15 cellular contexts compared by ENCODE assay signal in the genomic region with DNA sequence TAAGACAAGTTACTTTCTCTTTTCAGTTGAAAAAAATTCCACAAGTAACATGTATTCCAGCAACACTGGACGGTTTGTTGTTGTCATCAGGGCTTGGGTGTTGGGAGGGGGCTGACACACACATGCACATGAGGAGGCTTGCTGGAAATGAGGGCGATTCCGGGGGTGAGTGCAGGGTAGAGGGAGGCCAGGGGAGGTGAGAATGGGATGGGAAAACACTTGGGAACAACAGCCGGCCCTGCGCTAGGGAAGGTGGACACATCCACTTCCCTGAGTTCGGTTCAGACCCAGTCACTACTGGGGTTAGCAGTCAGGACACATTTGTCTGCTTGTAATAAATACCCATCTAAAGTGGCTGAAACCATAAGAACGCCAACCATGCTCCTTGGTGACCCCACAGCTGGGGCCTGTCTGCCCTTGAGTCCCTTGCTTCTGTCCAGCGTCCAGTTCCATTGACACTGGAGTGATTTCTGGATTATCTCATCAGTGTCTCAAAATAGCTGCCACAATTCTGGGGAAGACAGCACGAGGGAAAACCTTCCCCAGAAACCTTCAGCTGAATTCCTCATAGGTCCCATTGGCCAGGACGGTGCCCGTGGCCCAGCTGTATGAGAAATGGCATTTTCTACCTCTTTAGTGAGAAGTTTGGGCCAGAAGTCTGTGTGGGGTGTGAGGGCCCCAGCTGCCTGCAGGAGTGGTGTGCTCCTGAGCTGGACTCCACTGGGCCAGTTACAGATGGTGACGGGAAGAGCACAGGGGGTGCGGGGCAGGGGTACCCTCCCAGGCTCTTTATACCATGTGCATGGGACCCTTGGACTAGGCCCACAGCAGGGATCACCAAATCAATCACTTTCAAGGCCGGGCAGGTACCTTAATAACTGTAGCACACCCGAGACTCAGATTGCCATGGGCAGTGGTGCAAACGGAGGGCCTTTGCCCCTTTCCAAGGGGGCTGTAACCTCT.
DNase-seq lines count a peak whose midpoint lies in the region; ATAC-seq, FAIRE-seq and TF ChIP-seq lines count a peak whose summit lies in the region.
"Had no signal": no experiment of that assay in that cellular context is flagged by ENCODE, and none has a peak within 500 bp of the region (broad histone marks: within the 10 kb centered on the region; RNA-seq: fewer than 3 reads in every experiment).

No MANE protein-coding gene starts in this region.

- no peaks in the 10 kb centered on the region for H3K9me2 ChIP-seq in GM23248 (ENCODE audit: insufficient read depth)

- H3K4me1 ChIP-seq in liver (ENCODE audit: control insufficient read depth in 4 of 4, insufficient read depth in 4 of 4, low read length in 3 of 4) (no peaks in the 10 kb centered on the region), HepG2 (ENCODE audit: insufficient read depth, low read length) (no peaks in the 10 kb centered on the region), osteoblast (ENCODE audit: insufficient read depth, low read length) (no peaks in the 10 kb centered on the region), tibial nerve (no peaks in the 10 kb centered on the region), GM23248 (ENCODE audit: insufficient read depth) (no peaks in the 10 kb centered on the region)

- DNase-seq in HepG2 (ENCODE audit: low spot score) (no peak), left kidney (ENCODE audit: low read depth, low spot score) (peak; percentile 32), osteoblast (ENCODE audit: insufficient read length, low spot score, missing footprints) (peak; percentile 60), tibial nerve (ENCODE audit: low spot score in 2 of 2) (no peak), GM23248 (no peak), kidney tubule cell (ENCODE audit: low spot score) (no peak)
- DNase-seq: DMS 273 treated with DMSO at 0.1 percent for 48 hours, HCEC 1CT, MG63, NCI-H1092, NCI-H1694, NCI-H748 treated with DMSO at 0.1 percent for 48 hours, SHP77 treated with DMSO at 0.1 percent for 48 hours had no signal

- ATAC-seq in HepG2, result no peak

- H3F3A ChIP-seq in GM23248 (ENCODE audit: insufficient read depth), result no peaks in the 10 kb centered on the region

- no peak overlapping the region for H3K4me2 ChIP-seq in HepG2 (ENCODE audit: low read depth, low read length)
- H3K4me2 ChIP-seq in osteoblast (ENCODE audit: insufficient read depth, low read length), result no peak overlapping the region
- H3K4me2 ChIP-seq in GM23248 (ENCODE audit: unreplicated experiment), result no peak overlapping the region

- H3K9me3 ChIP-seq in liver (ENCODE audit: control insufficient read depth in 4 of 4, low read length in 3 of 4) (no peaks in the 10 kb centered on the region), HepG2 (ENCODE audit: low read length) (no peaks in the 10 kb centered on the region), osteoblast (ENCODE audit: low read depth, low read length) (no peaks in the 10 kb centered on the region), tibial nerve (no peaks in the 10 kb centered on the region), GM23248 (ENCODE audit: low read depth) (no peaks in the 10 kb centered on the region)
- H3K9me3 ChIP-seq: MG63 had no signal

- no peak for FAIRE-seq in HepG2 (lab: Jason Lieb, UNC)
- FAIRE-seq: G401.6 had no signal

- in situ Hi-C loops in HepG2 (cut with HindIII; ENCODE audit: extremely low pct_ligation_motif_present, low pct_unique_long_range_greater_than_20kb), result no loop called here
- in situ Hi-C loops in GM23248 (cut with MboI), result no loop called here

- no peak for TF ChIP-seq RAD21 in liver (IDR thresholded peaks at IDR 0.05)
- no peak for TF ChIP-seq RAD21 in HepG2 (CRISPR knock-in tag; IDR thresholded peaks at IDR 0.05)

- H3K79me2 ChIP-seq in HepG2 (ENCODE audit: insufficient read depth, low read length) (no peaks in the 10 kb centered on the region), osteoblast (ENCODE audit: insufficient read depth, low read length) (no peaks in the 10 kb centered on the region), GM23248 (ENCODE audit: insufficient read depth) (no peaks in the 10 kb centered on the region)

- H3K27me3 ChIP-seq in liver (ENCODE audit: control insufficient read depth in 4 of 4, insufficient read depth in 4 of 4, low read length in 3 of 4) (no peaks in the 10 kb centered on the region), HepG2 (ENCODE audit: control insufficient read depth in 1 of 2, insufficient read depth in 2 of 2, low read length in 2 of 2) (peaks cover 0 to 27% of the 10 kb centered on the region in 2 experiments; a peak in 2 of 5 replicates), osteoblast (ENCODE audit: insufficient read depth, low read length) (peaks cover 14% of the 10 kb centered on the region), tibial nerve (no peaks in the 10 kb centered on the region), GM23248 (replicated peaks; ENCODE audit: insufficient read depth) (peaks cover 26% of the 10 kb centered on the region)
- H3K27me3 ChIP-seq: MG63 had no signal

- TF ChIP-seq POLR2A in HepG2 (IDR thresholded peaks at IDR 0.05; ENCODE audit: insufficient read depth in 1 of 2, low read depth in 2 of 2, low read length in 2 of 2) (no peak), tibial nerve (IDR thresholded peaks at IDR 0.05) (no peak)

- POLR2A ChIA-PET in HepG2 (lab: Yijun Ruan, JAX), result no interaction called here

- CTCF ChIA-PET in HepG2 (lab: Yijun Ruan, JAX; ENCODE audit: low intra/inter-chr PET ratio, low total read pairs), result no interaction called here

- H4K20me1 ChIP-seq in HepG2 (ENCODE audit: insufficient read depth, low read length) (no peaks in the 10 kb centered on the region), osteoblast (ENCODE audit: insufficient read depth, low read length) (no peaks in the 10 kb centered on the region), GM23248 (ENCODE audit: insufficient read depth) (no peaks in the 10 kb centered on the region)

- BruUV-seq in HepG2 (replicated peaks; lab: Mats Ljungman, UMichigan), result no TSS peak

- no peak overlapping the region for H3K27ac ChIP-seq in liver (ENCODE audit: low read depth in 1 of 2, low read length in 2 of 2)
- H3K27ac ChIP-seq in HepG2 (ENCODE audit: extremely low read length, insufficient read depth, low read length), result no peak overlapping the region
- no peak overlapping the region for H3K27ac ChIP-seq in osteoblast (ENCODE audit: low read depth, low read length)
- no peak overlapping the region for H3K27ac ChIP-seq in tibial nerve
- no peak overlapping the region for H3K27ac ChIP-seq in GM23248

- TF ChIP-seq CTCF in liver (IDR thresholded peaks at IDR 0.05; ENCODE audit: low read depth, low read length, missing input control) (no peak), HepG2 (CRISPR knock-in tag; IDR thresholded peaks at IDR 0.05) (no peak), osteoblast (IDR thresholded peaks at IDR 0.05; ENCODE audit: extremely low read depth, low read depth, low read length) (no peak), tibial nerve (IDR thresholded peaks at IDR 0.05) (no peak)

- TF ChIP-seq EP300 in HepG2 (IDR thresholded peaks at IDR 0.05; ENCODE audit: low read depth in 2 of 2, low read length in 2 of 2) (no peak), HepG2 (CRISPR knock-in tag; IDR thresholded peaks at IDR 0.05; ENCODE audit: borderline replicate concordance) (no peak), tibial nerve (IDR thresholded peaks at IDR 0.05) (no peak)

- H3K36me3 ChIP-seq in liver (ENCODE audit: control insufficient read depth in 4 of 4, insufficient read depth in 3 of 4, low read depth in 1 of 4, low read length in 3 of 4), result no peaks in the 10 kb centered on the region
- H3K36me3 ChIP-seq in HepG2 (replicated peaks in 1 of 2; ENCODE audit: control insufficient read depth in 1 of 2, insufficient read depth in 2 of 2, low read length in 2 of 2), result no peaks in the 10 kb centered on the region
- no peaks in the 10 kb centered on the region for H3K36me3 ChIP-seq in osteoblast (ENCODE audit: insufficient read depth, low read length)
- H3K36me3 ChIP-seq in tibial nerve, result no peaks in the 10 kb centered on the region
- no peaks in the 10 kb centered on the region for H3K36me3 ChIP-seq in GM23248 (ENCODE audit: low read depth)
- H3K36me3 ChIP-seq: MG63 had no signal

- H2AFZ ChIP-seq in HepG2 (ENCODE audit: low read length) (no peak overlapping the region), osteoblast (ENCODE audit: low read length) (no peak overlapping the region), GM23248 (no peak overlapping the region)

- H3K9ac ChIP-seq in liver (ENCODE audit: low read depth in 1 of 2, low read length in 2 of 2) (no peak overlapping the region), HepG2 (ENCODE audit: insufficient read depth, low read depth, low read length) (no peak overlapping the region), GM23248 (no peak overlapping the region)

- 86% methylated on average over 16 of the region's 16 CpGs for WGBS in liver
- WGBS in HepG2 (ENCODE audit: low lambda C conversion rate), result 33% methylated on average over 14 of the region's 16 CpGs
- 73 to 81% methylated on average over 15 to 16 of the region's 16 CpGs for WGBS in tibial nerve, 2 donors
- WGBS in GM23248 (ENCODE audit: low coverage in 1 of 2, low lambda C conversion rate in 2 of 2, missing lambda C conversion rate in 2 of 2), 2 experiments, result 55 to 62% methylated on average over 16 of the region's 16 CpGs

- intact Hi-C loops in HepG2 (cut with micrococcal nuclease; ENCODE audit: unreplicated experiment), result no loop called here

- H3K4me3 ChIP-seq in liver (ENCODE audit: low read depth in 1 of 3, low read length in 3 of 3) (no peak overlapping the region), HepG2 (replicated peaks in 1 of 3; ENCODE audit: insufficient read depth in 1 of 3, low read depth in 2 of 3, low read length in 3 of 3) (no peak overlapping the region), osteoblast (ENCODE audit: insufficient read depth, low read length) (no peak overlapping the region), tibial nerve (no peak overlapping the region), GM23248 (no peak overlapping the region)
- H3K4me3 ChIP-seq: MG63 had no signal

TF ChIP-seq in liver, 16 proteins besides CTCF, POLR2A, EP300 and RAD21 (continues in another document):
- TF ChIP-seq EGR1 (IDR thresholded peaks at IDR 0.05; ENCODE audit: low read depth in 2 of 2), result no peak
- TF ChIP-seq NR2F2 (IDR thresholded peaks at IDR 0.05), result peak; percentile 79
- peak in 1 of 2 donors; percentile 6 for TF ChIP-seq RXRA (IDR thresholded peaks at IDR 0.05)

TF ChIP-seq in HepG2, 621 proteins besides CTCF, POLR2A, EP300 and RAD21 (continues in another document):
- TF ChIP-seq, protein P1, sequence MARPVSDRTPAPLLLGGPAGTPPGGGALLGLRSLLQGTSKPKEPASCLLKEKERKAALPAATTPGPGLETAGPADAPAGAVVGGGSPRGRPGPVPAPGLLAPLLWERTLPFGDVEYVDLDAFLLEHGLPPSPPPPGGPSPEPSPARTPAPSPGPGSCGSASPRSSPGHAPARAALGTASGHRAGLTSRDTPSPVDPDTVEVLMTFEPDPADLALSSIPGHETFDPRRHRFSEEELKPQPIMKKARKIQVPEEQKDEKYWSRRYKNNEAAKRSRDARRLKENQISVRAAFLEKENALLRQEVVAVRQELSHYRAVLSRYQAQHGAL (CRISPR knock-in tag; IDR thresholded peaks at IDR 0.05; ENCODE audit: not compliant biosample characterization), result no peak
- TF ChIP-seq RXRA (CRISPR knock-in tag; IDR thresholded peaks at IDR 0.05), result no peak
- no peak for TF ChIP-seq MEIS2 (CRISPR knock-in tag; IDR thresholded peaks at IDR 0.05)
- TF ChIP-seq TBX2 (CRISPR knock-in tag; IDR thresholded peaks at IDR 0.05; ENCODE audit: borderline replicate concordance), result no peak
- no peak for TF ChIP-seq NFYC (CRISPR knock-in tag; IDR thresholded peaks at IDR 0.05)
- TF ChIP-seq BHLHE40 (IDR thresholded peaks at IDR 0.05; ENCODE audit: low read length), result no peak

Comparison
In these comparisons a context has a peak if more than half of its experiments do, and no peak if none do; other contexts are left out.
1. DNase-seq: peak in left kidney (single experiment) and osteoblast (single experiment); none in HepG2 (single experiment), tibial nerve (0 of 2), GM23248 (single experiment) and kidney tubule cell (single experiment).